ENCODE assay signal across 8 cellular contexts in genomic region chr1:7771673-7772299, GRCh38. TPM values are rescaled to one million over a fixed set of nuclear protein-coding genes. Genes with fewer than 3 reads are reported as not detected.
DNase-seq lines count a peak whose midpoint lies in the region; ATAC-seq and TF ChIP-seq lines count a peak whose summit lies in the region.

No MANE protein-coding gene starts in this region.

- peaks cover 10% of the 10 kb centered on the region for H3K36me3 Mint-ChIP-seq in memory B cell

- ATAC-seq in HG03460 (IDR thresholded peaks at IDR 0.05; ENCODE audit: unreplicated experiment): peak; percentile 15
- ATAC-seq in body of pancreas: no peak
- ATAC-seq in memory B cell (ENCODE audit: low read depth): peak; percentile 3
- ATAC-seq in aorta (ENCODE audit: low FRiP score): no peak
- ATAC-seq in GM18867 (IDR thresholded peaks at IDR 0.05; ENCODE audit: unreplicated experiment): no peak
- ATAC-seq in GM18519 (IDR thresholded peaks at IDR 0.05; ENCODE audit: low FRiP score, unreplicated experiment): no peak

- H3K27me3 ChIP-seq in body of pancreas (no peaks in the 10 kb centered on the region), aorta (ENCODE audit: control insufficient read depth in 1 of 2, insufficient read depth in 2 of 2, low read length in 1 of 2) (no peaks in the 10 kb centered on the region)

- intact Hi-C loops in body of pancreas (cut with DNase I) (no loop called here), aorta (cut with DNase I) (no loop called here)

- H3K4me1 ChIP-seq in body of pancreas (peaks cover 17% of the 10 kb centered on the region), aorta (ENCODE audit: control insufficient read depth in 1 of 2, insufficient read depth in 2 of 2, low read length in 2 of 2) (no peaks in the 10 kb centered on the region)

- no peaks in the 10 kb centered on the region for H3K9me3 Mint-ChIP-seq in memory B cell

- 4 to 7% methylated on average over 10 to 24 of the region's 24 CpGs for WGBS in body of pancreas, 2 donors
- WGBS in aorta, 2 donors: 7 to 10% methylated on average over 17 to 24 of the region's 24 CpGs

- DNase-seq in body of pancreas: no peak
- DNase-seq in memory B cell (ENCODE audit: low spot score in 2 of 2): no peak
- no peak for DNase-seq in aorta
- no peak for DNase-seq in amniotic stem cell (lab: John Stamatoyannopoulos, UW)

- H3K9me3 ChIP-seq in body of pancreas (no peaks in the 10 kb centered on the region), aorta (ENCODE audit: control insufficient read depth, low read length) (no peaks in the 10 kb centered on the region)

- peak overlapping the region; percentile 92 for H3K4me3 Mint-ChIP-seq in memory B cell

- H3K36me3 ChIP-seq in body of pancreas (replicated peaks in 1 of 2; ENCODE audit: insufficient read depth in 1 of 2, low read depth in 2 of 2): no peaks in the 10 kb centered on the region
- no peaks in the 10 kb centered on the region for H3K36me3 ChIP-seq in aorta (ENCODE audit: control insufficient read depth in 1 of 2, insufficient read depth in 2 of 2, low read length in 1 of 2)

- H3K4me3 ChIP-seq in GM12875 (ENCODE audit: low read depth, low read length) (peak overlapping the region; percentile 69), body of pancreas (peak overlapping the region; percentile 86 to 90), aorta (ENCODE audit: low read length in 2 of 2) (peak overlapping the region; percentile 81 to 83)

- TF ChIP-seq POLR2A in body of pancreas (IDR thresholded peaks at IDR 0.05): no peak

- TF ChIP-seq CTCF in GM12875 (IDR thresholded peaks at IDR 0.05; ENCODE audit: borderline replicate concordance, insufficient read depth, low read depth, low read length): no peak
- no peak for TF ChIP-seq CTCF in body of pancreas (IDR thresholded peaks at IDR 0.05)

- H3K27ac ChIP-seq in body of pancreas (peak overlapping the region; percentile 71 to 96 (median 88)), aorta (ENCODE audit: low read depth in 1 of 2, low read length in 2 of 2) (peak overlapping the region; percentile 32 to 71)

- peaks cover 12% of the 10 kb centered on the region for H3K4me1 Mint-ChIP-seq in memory B cell

- peak overlapping the region; percentile 81 for H3K27ac Mint-ChIP-seq in memory B cell

- H3K27me3 Mint-ChIP-seq in memory B cell: peaks cover 4% of the 10 kb centered on the region

RNA-seq across cellular contexts. Expression of gene VAMP3, which starts 0.7 kb away (rescaled TPM):
- total RNA-seq in body of pancreas (10 to 100 TPM; 28.0 to 43.3 TPM), aorta (100 to 1,000 TPM; 107 to 112 TPM)
- polyA plus RNA-seq in aorta: 100 to 1,000 TPM in 1 of 2 donors, 10 to 100 TPM in 1; 95.8 to 141 TPM

RNA-seq across cellular contexts. Expression of gene PER3, which starts 12.3 kb away (rescaled TPM):
- total RNA-seq in body of pancreas: 10 to 100 TPM; 10.4 to 11.9 TPM
- 10 to 100 TPM in 1 of 2 donors, 1 to 10 TPM in 1; 8.9 to 49.0 TPM for total RNA-seq in aorta
- polyA plus RNA-seq in aorta: 10 to 100 TPM in 1 of 2 donors, 1 to 10 TPM in 1; 4.4 to 21.2 TPM

Comparison
In these comparisons a context has a peak if more than half of its experiments do, and no peak if none do; other contexts are left out.
1. ATAC-seq: peak in HG03460 (single experiment) and memory B cell (single experiment); none in body of pancreas (single experiment), aorta (single experiment), GM18867 (single experiment) and GM18519 (single experiment).
2. Peak in every context shown above with its lines, with median percentiles within 50 percentile points of each other: H3K4me3 ChIP-seq.